Comparison of ENCODE assay signal across 11 cellular contexts in the genomic region with DNA sequence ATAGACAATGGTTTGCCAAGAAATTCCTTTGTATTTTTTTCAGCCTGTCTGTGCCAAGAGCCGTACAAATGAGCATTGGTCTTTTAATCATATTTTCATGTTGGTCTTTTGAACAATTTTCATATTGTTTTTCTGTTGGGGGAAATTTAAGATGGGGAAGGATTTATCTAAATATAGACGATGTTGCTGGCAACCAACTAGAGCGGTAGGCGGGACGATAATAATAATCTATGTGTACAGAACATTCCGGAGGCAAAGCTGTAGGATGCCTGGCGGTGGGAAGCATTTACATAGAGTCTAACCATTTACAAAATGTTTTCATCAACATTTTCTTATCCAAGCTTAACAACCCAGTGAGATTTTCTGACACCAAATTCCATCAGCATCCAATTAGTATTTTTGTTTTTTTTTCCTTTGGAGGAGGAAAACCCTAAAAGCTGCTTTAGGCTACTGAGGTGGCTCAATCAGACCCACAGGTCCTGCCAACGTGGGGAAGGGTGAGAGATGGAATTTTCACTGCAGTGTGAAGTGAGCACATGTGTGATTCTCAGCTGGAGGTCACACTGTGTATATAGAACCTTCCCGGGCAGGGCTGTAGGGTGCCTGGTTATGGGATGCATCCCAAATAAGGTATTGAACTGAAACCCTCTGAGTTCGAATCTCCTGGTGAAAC. TPM values are rescaled to one million over a fixed set of nuclear protein-coding genes. Genes with fewer than 3 reads are reported as not detected.
A peak's percentile ranks its signal among the peaks of the same experiment; 100 is the strongest.
DNase-seq lines count a peak whose midpoint lies in the region; ATAC-seq, FAIRE-seq and TF ChIP-seq lines count a peak whose summit lies in the region.
"Had no signal": no experiment of that assay in that cellular context is flagged by ENCODE, and none has a peak within 500 bp of the region (broad histone marks: within the 10 kb centered on the region; RNA-seq: fewer than 3 reads in every experiment).

No MANE protein-coding gene starts in this region.

- no peaks in the 10 kb centered on the region for H3K79me1 ChIP-seq in mesendoderm (ENCODE audit: low read length)

- H3K4me3 Mint-ChIP-seq in activated T-cell treated with anti-CD3 and anti-CD28 coated beads, Interleukin-2, amount 50 U/mL, for 72 hours, result peak overlapping the region; percentile 47 to 60
- peak overlapping the region in 2 of 5 experiments; percentile 64 to 78 for H3K4me3 Mint-ChIP-seq in brain

- H3K4me3 ChIP-seq in mesendoderm (ENCODE audit: low read length), result no peak overlapping the region
- H3K4me3 ChIP-seq in thoracic aorta, result peak overlapping the region; percentile 22

- no peak overlapping the region for H3K23ac ChIP-seq in mesendoderm (ENCODE audit: low read length)

- no peak overlapping the region for H2AK5ac ChIP-seq in mesendoderm (ENCODE audit: low read length)

- no peak overlapping the region for H4K8ac ChIP-seq in mesendoderm (ENCODE audit: low read depth, low read length)

- no peak for TF ChIP-seq CTCF in brain (conservative IDR thresholded peaks at IDR 0.05)
- no peak for TF ChIP-seq CTCF in thoracic aorta (IDR thresholded peaks at IDR 0.05)

- no peak overlapping the region for H2BK120ac ChIP-seq in mesendoderm (ENCODE audit: low read depth, low read length)

- H4K5ac ChIP-seq in mesendoderm (ENCODE audit: low read length), result no peak overlapping the region

- FAIRE-seq in HTR-8/SVneo (lab: Jason Lieb, UNC), result no peak
- FAIRE-seq: GM18507 had no signal

- H3K27me3 Mint-ChIP-seq in activated T-cell treated with anti-CD3 and anti-CD28 coated beads, Interleukin-2, amount 50 U/mL, for 72 hours (ENCODE audit: low read depth), result no peaks in the 10 kb centered on the region
- no peaks in the 10 kb centered on the region for H3K27me3 Mint-ChIP-seq in brain

- H3K4me1 ChIP-seq in mesendoderm (ENCODE audit: control insufficient read depth, low read depth, low read length) (peaks cover 6% of the 10 kb centered on the region), thoracic aorta (ENCODE audit: control insufficient read depth in 1 of 2, low read depth in 2 of 2) (peaks cover 23 to 42% of the 10 kb centered on the region in 2 donors)

- no peak for ATAC-seq in activated T-cell treated with anti-CD3 and anti-CD28 coated beads, Interleukin-2, amount 50 U/mL, for 72 hours (replicated peaks in 1 of 2)
- ATAC-seq in thoracic aorta (ENCODE audit: insufficient number of reproducible peaks, low FRiP score, low read depth) (no peak), GM19397 (IDR thresholded peaks at IDR 0.05; ENCODE audit: unreplicated experiment) (no peak), HG02610 (IDR thresholded peaks at IDR 0.05; ENCODE audit: unreplicated experiment) (no peak)

- H3K4ac ChIP-seq in mesendoderm (ENCODE audit: low read depth, low read length), result no peak overlapping the region

- no CpG with 5 or more reads among the region's 10 CpGs for WGBS in mesendoderm (ENCODE audit: extremely low coverage, insufficient coverage, low lambda C conversion rate)

- H2BK5ac ChIP-seq in mesendoderm (ENCODE audit: low read length), result no peak overlapping the region

- no peaks in the 10 kb centered on the region for H3K36me3 ChIP-seq in mesendoderm (ENCODE audit: control insufficient read depth, insufficient read depth, low read length)
- H3K36me3 ChIP-seq in thoracic aorta, result no peaks in the 10 kb centered on the region

- no peak for DNase-seq in activated T-cell treated with anti-CD3 and anti-CD28 coated beads, Interleukin-2, amount 50 U/mL, for 72 hours
- DNase-seq in activated T-cell treated with anti-CD3 and anti-CD28 coated beads, Interleukin-2, amount 50 U/mL, for 1 hour, result no peak
- DNase-seq in mesendoderm (no peak), thoracic aorta (ENCODE audit: low spot score) (no peak), HTR-8/SVneo (ENCODE audit: insufficient read length, low spot score) (no peak)
- DNase-seq: HCEC 1CT, NCI-H774 had no signal

- H3K9me3 ChIP-seq in thoracic aorta, result no peaks in the 10 kb centered on the region

- H3K79me2 ChIP-seq in mesendoderm (ENCODE audit: control insufficient read depth, insufficient read depth, low read length), result no peaks in the 10 kb centered on the region

- H3K9me3 Mint-ChIP-seq in activated T-cell treated with anti-CD3 and anti-CD28 coated beads, Interleukin-2, amount 50 U/mL, for 72 hours, result no peaks in the 10 kb centered on the region
- H3K9me3 Mint-ChIP-seq in brain, result peaks cover 0 to 2% (median 0%) of the 10 kb centered on the region in 5 experiments

- peak overlapping the region; percentile 73 for H3K27ac Mint-ChIP-seq in activated T-cell treated with anti-CD3 and anti-CD28 coated beads, Interleukin-2, amount 50 U/mL, for 72 hours
- peak overlapping the region in 4 of 5 experiments; percentile 3 to 95 (median 38) for H3K27ac Mint-ChIP-seq in brain

- H3K4me1 Mint-ChIP-seq in activated T-cell treated with anti-CD3 and anti-CD28 coated beads, Interleukin-2, amount 50 U/mL, for 72 hours (ENCODE audit: low read depth), result peaks cover 35% of the 10 kb centered on the region
- H3K4me1 Mint-ChIP-seq in brain, result peaks cover 47% of the 10 kb centered on the region

- H3K18ac ChIP-seq in mesendoderm (ENCODE audit: low read length), result no peak overlapping the region

- H3K27ac ChIP-seq in mesendoderm (ENCODE audit: low read depth, low read length) (no peak overlapping the region), thoracic aorta (peak overlapping the region in 1 of 2 donors; percentile 34)

- H3K9ac ChIP-seq in mesendoderm (ENCODE audit: low read length), result peak overlapping the region; percentile 8

- H3K27me3 ChIP-seq in mesendoderm (ENCODE audit: insufficient read depth, low read length, poor library complexity) (no peaks in the 10 kb centered on the region), thoracic aorta (replicated peaks; ENCODE audit: insufficient read depth) (no peaks in the 10 kb centered on the region)

- H2BK15ac ChIP-seq in mesendoderm (replicated peaks; ENCODE audit: low read depth), result no peak overlapping the region

- H3K4me2 ChIP-seq in mesendoderm (ENCODE audit: low read length), result no peak overlapping the region

- no peaks in the 10 kb centered on the region for H3K36me3 Mint-ChIP-seq in activated T-cell treated with anti-CD3 and anti-CD28 coated beads, Interleukin-2, amount 50 U/mL, for 72 hours (ENCODE audit: insufficient read depth in 2 of 2)
- no peaks in the 10 kb centered on the region for H3K36me3 Mint-ChIP-seq in brain

- H3K56ac ChIP-seq in mesendoderm (ENCODE audit: low read length), result no peak overlapping the region

RNA-seq across cellular contexts. Expression of a gene that starts 11.7 kb away (rescaled TPM):
- 100 to 1,000 TPM; 175 to 204 TPM for total RNA-seq in activated T-cell treated with anti-CD3 and anti-CD28 coated beads, Interleukin-2, amount 50 U/mL, for 72 hours
- polyA plus RNA-seq in brain (ENCODE audit: insufficient read depth, low read depth, low replicate concordance), result 129 TPM
- 29.1 TPM for polyA plus RNA-seq in mesendoderm (2013, experiment 1 of 2)
- 31.2 TPM for polyA plus RNA-seq in mesendoderm (2013, experiment 2 of 2)
- total RNA-seq in thoracic aorta, result 100 to 1,000 TPM in 1 of 2 donors, 10 to 100 TPM in 1; 89.0 to 105 TPM
